29 cellular contexts compared by ENCODE assay signal in the genomic region with DNA sequence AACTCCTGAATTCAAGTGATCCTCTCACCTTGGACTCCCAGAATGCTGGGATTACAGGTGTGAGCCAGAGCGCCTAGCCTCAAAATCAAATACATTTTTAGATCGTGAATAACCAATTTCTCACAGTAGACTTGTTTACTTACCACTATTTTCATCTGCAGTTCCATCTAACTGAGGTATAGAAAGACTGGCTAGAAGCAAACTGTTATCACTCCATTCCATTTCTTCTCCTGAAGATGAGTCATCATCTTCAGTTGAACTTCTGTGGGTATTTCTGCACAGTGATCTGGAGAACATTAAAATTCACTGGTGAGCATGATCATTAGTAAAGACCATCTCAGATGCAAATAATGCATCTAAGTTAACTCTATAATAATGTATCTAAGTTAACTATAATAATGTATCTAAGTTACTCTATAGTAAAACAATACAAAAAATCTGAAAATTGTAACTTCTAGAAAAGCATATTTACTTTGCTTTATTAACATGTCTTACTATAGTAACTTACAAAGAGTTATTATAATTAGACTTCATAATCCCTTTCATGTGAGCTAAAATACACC.
DNase-seq lines count a peak whose midpoint lies in the region; ATAC-seq, FAIRE-seq and TF ChIP-seq lines count a peak whose summit lies in the region.
"Had no signal": no experiment of that assay in that cellular context is flagged by ENCODE, and none has a peak within 500 bp of the region (broad histone marks: within the 10 kb centered on the region; RNA-seq: fewer than 3 reads in every experiment).

No MANE protein-coding gene starts in this region.

- H4K20me1 ChIP-seq in IMR-90 (ENCODE audit: insufficient read depth, low read length) (no peaks in the 10 kb centered on the region), astrocyte (ENCODE audit: insufficient read depth, low read length) (peaks cover 4% of the 10 kb centered on the region)

- H3K18ac ChIP-seq in IMR-90 (ENCODE audit: low read depth, low read length) = no peak overlapping the region

- H3K4me1 ChIP-seq in IMR-90 (ENCODE audit: control insufficient read depth, insufficient read depth, low read length) (no peaks in the 10 kb centered on the region; the same call in 1 of the 2 replicates), astrocyte (ENCODE audit: insufficient read depth, low read length) (no peaks in the 10 kb centered on the region)
- H3K4me1 ChIP-seq: upper lobe of right lung had no signal

- no CpG with 5 or more reads among the region's 2 CpGs for WGBS in IMR-90 (ENCODE audit: extremely low coverage in 2 of 2, insufficient read length in 1 of 2), 2 experiments

- in situ Hi-C loops in IMR-90 (cut with MboI; ENCODE audit: low sequenced_read_pairs) = no loop called here

- FAIRE-seq in astrocyte (lab: Jason Lieb, UNC) = no peak

- peaks cover 10% of the 10 kb centered on the region for H3K36me3 Mint-ChIP-seq in astrocyte (ENCODE audit: low read depth, unreplicated experiment)
- peaks cover 40% of the 10 kb centered on the region for H3K36me3 Mint-ChIP-seq in progenitor cell of endocrine pancreas (ENCODE audit: insufficient read depth)

- no TSS peak for BruUV-seq in IMR-90 (replicated peaks; lab: Mats Ljungman, UMichigan)

- H4K5ac ChIP-seq in IMR-90 (ENCODE audit: low read depth, low read length) = no peak overlapping the region

- no peak overlapping the region for H2BK15ac ChIP-seq in IMR-90 (ENCODE audit: low read depth, low read length)

- no peak overlapping the region for H4K91ac ChIP-seq in IMR-90 (ENCODE audit: insufficient read depth, low read depth, low read length)

- TF ChIP-seq POLR2A in IMR-90 (IDR thresholded peaks at IDR 0.05; ENCODE audit: low read depth, low read length) = no peak

- CTCF ChIA-PET in IMR-90 (lab: Yijun Ruan, JAX) = no interaction called here

- H2AK9ac ChIP-seq in IMR-90 (replicated peaks; ENCODE audit: low read depth, low read length, poor library complexity) = no peak overlapping the region

- H3K14ac ChIP-seq in IMR-90 (replicated peaks; ENCODE audit: low read depth, low read length) = no peak overlapping the region

- H3K4me3 Mint-ChIP-seq in astrocyte (ENCODE audit: unreplicated experiment) (no peak overlapping the region), progenitor cell of endocrine pancreas (ENCODE audit: low read depth) (no peak overlapping the region)
- H3K4me3 Mint-ChIP-seq: activated T-cell treated with anti-CD3 and anti-CD28 coated beads, Interleukin-2, amount 50 U/mL, for 4 hours; naive thymus-derived CD4-positive, alpha-beta T cell; T-cell had no signal

- no peak overlapping the region for H2BK20ac ChIP-seq in IMR-90 (ENCODE audit: low read depth, low read length)

- H3K56ac ChIP-seq in IMR-90 (ENCODE audit: extremely low read depth, insufficient read depth, low read length) = no peak overlapping the region

- H3K27me3 ChIP-seq in IMR-90 (ENCODE audit: control insufficient read depth, insufficient read depth, low read length) (no peaks in the 10 kb centered on the region), astrocyte (ENCODE audit: insufficient read depth, low read length) (no peaks in the 10 kb centered on the region)
- H3K27me3 ChIP-seq: cardiac muscle cell, heart left ventricle, upper lobe of right lung had no signal

- H3K9ac ChIP-seq in IMR-90 (ENCODE audit: low read depth, low read length) (no peak overlapping the region), astrocyte (ENCODE audit: low read length) (no peak overlapping the region)

- no peak overlapping the region for H2BK5ac ChIP-seq in IMR-90 (ENCODE audit: low read depth, low read length, poor library complexity, severe bottlenecking)

- POLR2A ChIA-PET in IMR-90 (lab: Charles Lee; ENCODE audit: unreplicated experiment) = no interaction called here

- H3K27ac Mint-ChIP-seq in astrocyte (ENCODE audit: unreplicated experiment) (no peak overlapping the region), progenitor cell of endocrine pancreas (no peak overlapping the region)
- H3K27ac Mint-ChIP-seq: naive thymus-derived CD4-positive, alpha-beta T cell; T-cell had no signal

- H3K36me3 ChIP-seq in IMR-90 (ENCODE audit: control insufficient read depth, insufficient read depth, low read length) (peaks cover 36% of the 10 kb centered on the region), astrocyte (ENCODE audit: insufficient read depth, low read length) (peaks cover 24% of the 10 kb centered on the region)

- no peak overlapping the region for H4K8ac ChIP-seq in IMR-90 (ENCODE audit: low read depth in 2 of 2, low read length in 2 of 2)

- DNase-seq in EH (ENCODE audit: low read depth) (peak; percentile 42), IMR-90 (peak; percentile 47), astrocyte (ENCODE audit: low read depth) (peak; percentile 19), iris pigment epithelial cell (ENCODE audit: low read depth) (peak; percentile 49), GDM1 (lab: John Stamatoyannopoulos, UW) (no peak), progenitor cell of endocrine pancreas (ENCODE audit: low spot score, unreplicated experiment) (no peak), mesenteric fat pad (ENCODE audit: low spot score) (no peak)
- DNase-seq: ACHN; activated CD4-positive, alpha-beta T cell treated with anti-CD3 and anti-CD28 coated beads for 48 hours; activated naive CD4-positive, alpha-beta T cell; activated T-cell treated with anti-CD3 and anti-CD28 coated beads, Interleukin-2, amount 50 U/mL, for 4 hours; amygdala; COR-L47; DMS79 treated with DMSO at 0.1 percent for 48 hours; heart left ventricle; mesendoderm; MV-4-11; naive thymus-derived CD4-positive, alpha-beta T cell; NCI-H2171 treated with DMSO at 0.1 percent for 48 hours; NCI-H526; stimulated activated CD4-positive, alpha-beta T cell treated with anti-CD3 and anti-CD28 coated beads, Interleukin-2, amount 100 ng/mL, for 24 hours; T-cell; upper lobe of right lung had no signal

- H3K27ac ChIP-seq in IMR-90 (ENCODE audit: insufficient read depth, low read length) (no peak overlapping the region), astrocyte (ENCODE audit: low read depth, low read length) (no peak overlapping the region)
- H3K27ac ChIP-seq: cardiac muscle cell, heart left ventricle, upper lobe of right lung had no signal

- peaks cover 3 to 7% of the 10 kb centered on the region in 2 experiments; a peak in 3 of 4 replicates for H3K79me1 ChIP-seq in IMR-90 (ENCODE audit: low read depth in 1 of 2, low read length in 2 of 2)

- H3K4me1 Mint-ChIP-seq in astrocyte (ENCODE audit: low read depth, unreplicated experiment) (peaks cover 2% of the 10 kb centered on the region), progenitor cell of endocrine pancreas (ENCODE audit: low read depth) (no peaks in the 10 kb centered on the region)
- H3K4me1 Mint-ChIP-seq: T-cell had no signal

- H3K9me1 ChIP-seq in IMR-90 (ENCODE audit: insufficient read depth, low read length) = peaks cover 4% of the 10 kb centered on the region; the same call in 1 of the 2 replicates

- no peak overlapping the region for H3K23ac ChIP-seq in IMR-90 (ENCODE audit: low read depth, low read length)

- ATAC-seq in IMR-90 (ENCODE audit: low read depth) (peak; percentile 60; the same call in 1 of the 2 replicates), GM21737 (IDR thresholded peaks at IDR 0.05; ENCODE audit: unreplicated experiment) (no peak)
- ATAC-seq: activated T-cell treated with anti-CD3 and anti-CD28 coated beads, Interleukin-2, amount 50 U/mL, for 4 hours; HCT116; heart left ventricle; left lobe of liver; naive thymus-derived CD4-positive, alpha-beta T cell; Panc1; T-cell; upper lobe of right lung had no signal

- no peaks in the 10 kb centered on the region for H3K79me2 ChIP-seq in astrocyte (ENCODE audit: insufficient read depth, low read length)

- H3K9me3 ChIP-seq in IMR-90 (ENCODE audit: control insufficient read depth, insufficient read depth, low read length) (no peaks in the 10 kb centered on the region), astrocyte (ENCODE audit: insufficient read depth, low read depth, low read length) (no peaks in the 10 kb centered on the region)
- H3K9me3 ChIP-seq: heart left ventricle, upper lobe of right lung had no signal

- H3K9me3 Mint-ChIP-seq in astrocyte (ENCODE audit: unreplicated experiment) = no peaks in the 10 kb centered on the region
- H3K9me3 Mint-ChIP-seq in progenitor cell of endocrine pancreas (ENCODE audit: low read depth) = no peaks in the 10 kb centered on the region
- H3K9me3 Mint-ChIP-seq: activated T-cell treated with anti-CD3 and anti-CD28 coated beads, Interleukin-2, amount 50 U/mL, for 4 hours; naive thymus-derived CD4-positive, alpha-beta T cell; T-cell had no signal

- H2AFZ ChIP-seq in IMR-90 (replicated peaks; ENCODE audit: low read length, poor library complexity) = no peak overlapping the region
- no peak overlapping the region for H2AFZ ChIP-seq in astrocyte (ENCODE audit: low read depth, low read length)

- H3K4me3 ChIP-seq in IMR-90 (ENCODE audit: insufficient read depth, low read depth, low read length) (no peak overlapping the region), astrocyte (ENCODE audit: insufficient read depth, low read depth, low read length) (no peak overlapping the region)
- H3K4me3 ChIP-seq: cardiac muscle cell, heart left ventricle, smooth muscle cell, upper lobe of right lung had no signal

- no peak overlapping the region for H3K4ac ChIP-seq in IMR-90 (ENCODE audit: low read depth, low read length)

- TF ChIP-seq CTCF in IMR-90 (conservative IDR thresholded peaks at IDR 0.05; ENCODE audit: low read depth, low read length) (no peak), astrocyte (IDR thresholded peaks at IDR 0.05; ENCODE audit: insufficient read depth, low read depth, low read length) (no peak), progenitor cell of endocrine pancreas (IDR thresholded peaks at IDR 0.05; ENCODE audit: unreplicated experiment) (no peak)

- H2AK5ac ChIP-seq in IMR-90 (ENCODE audit: low read depth, low read length) = no peak overlapping the region

- dilution Hi-C loops in IMR-90 (cut with HindIII; ENCODE audit: low sequenced_read_pairs, unreplicated experiment) = no loop called here

- no peak overlapping the region for H2BK120ac ChIP-seq in IMR-90 (ENCODE audit: low read depth, low read length)

- no peak overlapping the region for H3K4me2 ChIP-seq in IMR-90 (ENCODE audit: low read depth, low read length)
- no peak overlapping the region for H3K4me2 ChIP-seq in astrocyte (ENCODE audit: low read length)
- H3K4me2 ChIP-seq: smooth muscle cell had no signal

- no peak for TF ChIP-seq RAD21 in IMR-90 (IDR thresholded peaks at IDR 0.05; ENCODE audit: low read length)

- H3K27me3 Mint-ChIP-seq in astrocyte (ENCODE audit: low read depth, unreplicated experiment) (no peaks in the 10 kb centered on the region), progenitor cell of endocrine pancreas (no peaks in the 10 kb centered on the region)
- H3K27me3 Mint-ChIP-seq: naive thymus-derived CD4-positive, alpha-beta T cell; T-cell had no signal

- intact Hi-C loops in IMR-90 (cut with micrococcal nuclease) = no loop called here

TF ChIP-seq in IMR-90, 13 proteins besides CTCF, POLR2A, EP300 and RAD21:
- TF ChIP-seq MAZ (IDR thresholded peaks at IDR 0.05; ENCODE audit: borderline replicate concordance, low read depth, low read length) (no peak), MAFK (IDR thresholded peaks at IDR 0.05; ENCODE audit: low read depth, low read length) (no peak), FOS (IDR thresholded peaks at IDR 0.05; ENCODE audit: low read depth, low read length) (peak; percentile 71; the same call in 1 of the 2 replicates), CHD1 (IDR thresholded peaks at IDR 0.05; ENCODE audit: low read depth, low read length) (no peak), BHLHE40 (IDR thresholded peaks at IDR 0.05; ENCODE audit: low read depth, low read length) (no peak)
TF ChIP-seq in IMR-90: peak in this region for 1.

Comparison
In these comparisons a context has a peak if more than half of its experiments do, and no peak if none do; other contexts are left out.
1. DNase-seq: peak in EH (single experiment), IMR-90 (single experiment), astrocyte (single experiment) and iris pigment epithelial cell (single experiment); none in GDM1 (single experiment), progenitor cell of endocrine pancreas (single experiment) and mesenteric fat pad (single experiment).